11 cellular contexts compared by ENCODE assay signal in the genomic region with DNA sequence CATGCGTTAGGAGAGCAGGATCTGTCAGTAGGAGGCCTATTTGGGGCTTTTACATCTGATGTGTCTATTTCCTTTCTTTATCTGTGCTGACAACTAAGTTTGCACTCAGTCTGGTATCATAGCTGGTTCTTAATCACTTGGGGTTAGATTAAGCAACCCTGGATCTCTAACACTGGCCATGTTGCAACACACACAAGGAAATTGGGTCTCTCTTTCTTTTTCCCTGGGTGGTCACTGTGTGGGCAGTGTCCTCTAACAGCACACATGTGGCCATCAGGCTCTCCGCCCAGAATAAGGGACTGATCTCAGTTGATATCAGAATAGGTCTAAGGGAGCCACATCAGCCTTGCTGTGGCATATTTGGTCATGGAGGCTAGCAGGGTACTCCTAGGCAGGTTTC. TPM values are rescaled to one million over a fixed set of nuclear protein-coding genes. Genes with fewer than 3 reads are reported as not detected.
DNase-seq lines count a peak whose midpoint lies in the region; ATAC-seq and TF ChIP-seq lines count a peak whose summit lies in the region.
"Had no signal": no experiment of that assay in that cellular context is flagged by ENCODE, and none has a peak within 500 bp of the region (broad histone marks: within the 10 kb centered on the region; RNA-seq: fewer than 3 reads in every experiment).

No MANE protein-coding gene starts in this region.

- no peak overlapping the region for H3K4me3 ChIP-seq in AG10803 (ENCODE audit: low read length)

- DNase-seq in AG10803 (ENCODE audit: low read depth) (peak; percentile 68), NOMO-1 treated with dmso at 0.1 percent for 144 hours (lab: John Stamatoyannopoulos, UW; ENCODE audit: unreplicated experiment) (peak; percentile 49), fibroblast of gingiva (ENCODE audit: low read depth) (peak; percentile 74), omental fat pad (ENCODE audit: low spot score) (no peak), HuH-7.5 (ENCODE audit: low spot score) (no peak), amygdala (lab: John Stamatoyannopoulos, UW) (no peak), activated T-cell treated with anti-CD3 and anti-CD28 coated beads for 4 hours (no peak)
- DNase-seq in activated CD8-positive, alpha-beta memory T cell treated with anti-CD3 and anti-CD28 coated beads, Interleukin-2, amount 50 U/mL, for 4 hours, result no peak
- DNase-seq: activated CD4-positive, alpha-beta T cell treated with anti-CD3 and anti-CD28 coated beads for 36 hours; activated effector memory CD4-positive, alpha-beta T cell treated with Interleukin-2 at 50 U/mL for 16 hours; DND-41 had no signal

- ATAC-seq in omental fat pad (ENCODE audit: low FRiP score), result peak; percentile 55
- ATAC-seq: activated CD4-positive, alpha-beta T cell treated with anti-CD3 and anti-CD28 coated beads for 36 hours had no signal

- TF ChIP-seq CTCF in AG10803 (conservative IDR thresholded peaks at IDR 0.05; ENCODE audit: low read length) (no peak), omental fat pad (IDR thresholded peaks at IDR 0.05) (no peak)

RNA-seq across cellular contexts. Expression of gene IGFBP7, which starts 38.8 kb away (rescaled TPM):
- total RNA-seq in omental fat pad, result 1,000 to 10,000 TPM in 1 of 4 donors, 100 to 1,000 TPM in 3; 515 to 1,168 (median 594) TPM
- total RNA-seq: activated CD4-positive, alpha-beta T cell treated with anti-CD3 and anti-CD28 coated beads for 36 hours had no signal

Comparison
In these comparisons a context has a peak if more than half of its experiments do, and no peak if none do; other contexts are left out.
1. DNase-seq: peak in AG10803 (single experiment), NOMO-1 treated with dmso at 0.1 percent for 144 hours (single experiment) and fibroblast of gingiva (single experiment); none in omental fat pad (single experiment), HuH-7.5 (single experiment), amygdala (0 of 56), activated CD8-positive, alpha-beta memory T cell treated with anti-CD3 and anti-CD28 coated beads, Interleukin-2, amount 50 U/mL, for 4 hours (single experiment) and activated T-cell treated with anti-CD3 and anti-CD28 coated beads for 4 hours (single experiment).